In the genomic region with DNA sequence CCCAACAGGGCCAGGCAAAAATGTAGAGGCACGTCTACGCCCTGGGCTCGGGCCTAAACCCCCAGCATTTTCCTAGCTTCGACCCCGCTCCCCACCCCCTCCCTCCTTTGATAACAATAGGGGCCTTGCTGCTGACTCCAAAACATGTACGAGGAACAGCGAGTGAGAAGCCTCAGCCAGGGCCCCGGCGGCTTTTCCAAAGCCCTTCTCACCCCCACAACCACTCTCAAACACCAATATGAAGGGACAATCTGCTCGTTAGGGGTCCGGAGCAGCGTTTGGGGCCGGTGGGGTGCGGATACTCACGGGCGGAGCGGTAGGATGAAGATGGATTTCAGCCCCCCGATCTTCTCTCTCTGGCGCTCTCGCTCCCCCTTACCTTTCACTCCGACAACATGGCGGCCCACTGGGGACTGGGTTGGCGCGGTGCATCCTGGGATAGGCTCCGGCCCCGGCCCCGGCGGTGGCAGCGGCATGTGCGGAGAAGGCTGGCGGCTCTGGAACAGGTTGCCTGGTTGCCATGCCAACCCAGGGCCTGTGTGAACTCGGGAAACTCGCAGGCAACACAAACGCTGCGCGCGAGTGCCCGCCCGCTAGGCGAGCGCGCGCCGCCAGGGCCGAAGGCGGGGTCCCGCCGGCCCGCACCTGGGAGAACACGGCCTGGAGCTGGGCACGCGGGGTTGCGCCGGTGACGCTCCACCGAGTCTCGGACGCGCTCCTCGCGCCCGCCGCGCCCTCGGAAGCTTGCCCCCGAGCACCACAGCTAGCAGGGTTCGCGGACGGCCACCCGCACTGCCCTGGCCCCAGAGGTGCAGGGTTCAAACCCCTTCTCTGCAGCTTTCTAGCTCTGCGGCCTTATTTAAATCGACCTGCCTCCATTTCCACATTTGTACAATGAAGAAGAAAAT, we compare ENCODE assay signal across 1 cellular context.
TF ChIP-seq lines count a peak whose summit lies in the region.

PUM1 (minus strand) TSS at position 408 of the 908 bp plus-strand sequence. CDS start 6,151 bp downstream, outside the sequence.

TF ChIP-seq in K562, 482 proteins besides CTCF, POLR2A, EP300 and RAD21 (continued from another document and continues in another):
- TF ChIP-seq, protein P1, sequence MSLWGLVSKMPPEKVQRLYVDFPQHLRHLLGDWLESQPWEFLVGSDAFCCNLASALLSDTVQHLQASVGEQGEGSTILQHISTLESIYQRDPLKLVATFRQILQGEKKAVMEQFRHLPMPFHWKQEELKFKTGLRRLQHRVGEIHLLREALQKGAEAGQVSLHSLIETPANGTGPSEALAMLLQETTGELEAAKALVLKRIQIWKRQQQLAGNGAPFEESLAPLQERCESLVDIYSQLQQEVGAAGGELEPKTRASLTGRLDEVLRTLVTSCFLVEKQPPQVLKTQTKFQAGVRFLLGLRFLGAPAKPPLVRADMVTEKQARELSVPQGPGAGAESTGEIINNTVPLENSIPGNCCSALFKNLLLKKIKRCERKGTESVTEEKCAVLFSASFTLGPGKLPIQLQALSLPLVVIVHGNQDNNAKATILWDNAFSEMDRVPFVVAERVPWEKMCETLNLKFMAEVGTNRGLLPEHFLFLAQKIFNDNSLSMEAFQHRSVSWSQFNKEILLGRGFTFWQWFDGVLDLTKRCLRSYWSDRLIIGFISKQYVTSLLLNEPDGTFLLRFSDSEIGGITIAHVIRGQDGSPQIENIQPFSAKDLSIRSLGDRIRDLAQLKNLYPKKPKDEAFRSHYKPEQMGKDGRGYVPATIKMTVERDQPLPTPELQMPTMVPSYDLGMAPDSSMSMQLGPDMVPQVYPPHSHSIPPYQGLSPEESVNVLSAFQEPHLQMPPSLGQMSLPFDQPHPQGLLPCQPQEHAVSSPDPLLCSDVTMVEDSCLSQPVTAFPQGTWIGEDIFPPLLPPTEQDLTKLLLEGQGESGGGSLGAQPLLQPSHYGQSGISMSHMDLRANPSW (CRISPR knock-in tag; IDR thresholded peaks at IDR 0.05): peak; percentile 44; the same call in 1 of the 2 replicates
- TF ChIP-seq ZNF354B (CRISPR knock-in tag; IDR thresholded peaks at IDR 0.05) (no peak), OTX1 (CRISPR knock-in tag; IDR thresholded peaks at IDR 0.05) (no peak), MTA3 (IDR thresholded peaks at IDR 0.05; ENCODE audit: borderline replicate concordance) (peak; percentile 95), ZBTB8A (IDR thresholded peaks at IDR 0.05; ENCODE audit: partially characterized antibody) (no peak), TRIM24 (IDR thresholded peaks at IDR 0.05) (peak; percentile 34 to 78; a peak in 1 of 4 replicates), SMARCE1 (IDR thresholded peaks at IDR 0.05) (peak; percentile 57; the same call in 1 of the 2 replicates), KAT7 (CRISPR knock-in tag; IDR thresholded peaks at IDR 0.05; ENCODE audit: borderline replicate concordance) (peak; percentile 53; the same call in 1 of the 2 replicates), HDAC6 (IDR thresholded peaks at IDR 0.05; ENCODE audit: low read depth, low read length) (no peak), ERF (CRISPR knock-in tag; IDR thresholded peaks at IDR 0.05) (peak; percentile 95), HLTF (IDR thresholded peaks at IDR 0.05) (no peak), TAL1 (IDR thresholded peaks at IDR 0.05) (no peak; the same call in 1 of the 2 replicates), MTF1 (CRISPR knock-in tag; IDR thresholded peaks at IDR 0.05; ENCODE audit: borderline replicate concordance) (0 out of 2 replicates have a peak, but pooled peaks have one; percentile 51), TRIM25 (IDR thresholded peaks at IDR 0.05; ENCODE audit: borderline replicate concordance) (0 out of 2 replicates have a peak, but pooled peaks have one; percentile 71), POLR3A (IDR thresholded peaks at IDR 0.05; ENCODE audit: borderline replicate concordance, extremely low read depth, insufficient read depth, insufficient read length) (no peak), E2F8 (IDR thresholded peaks at IDR 0.05; ENCODE audit: low read depth, partially characterized antibody) (peak; percentile 13), PRDM10 (IDR thresholded peaks at IDR 0.05; ENCODE audit: partially characterized antibody) (no peak), HEY1 (CRISPR knock-in tag; IDR thresholded peaks at IDR 0.05; ENCODE audit: borderline replicate concordance) (no peak), CAMTA2 (CRISPR knock-in tag; conservative IDR thresholded peaks at IDR 0.05) (0 out of 2 replicates have a peak, but pooled peaks have one; percentile 73), NFE2L1 (tag; IDR thresholded peaks at IDR 0.05; ENCODE audit: borderline replicate concordance, low read depth) (no peak), HDAC2 (IDR thresholded peaks at IDR 0.05) (0 out of 2 replicates have a peak, but pooled peaks have one; percentile 7), SP1 (CRISPR knock-in tag; IDR thresholded peaks at IDR 0.05) (0 out of 2 replicates have a peak, but pooled peaks have one; percentile 68), SRSF7 (optimal IDR thresholded peaks at IDR 0.05; ENCODE audit: low read depth, low read length) (no peak), USF2 (CRISPR knock-in tag; IDR thresholded peaks at IDR 0.05) (no peak), U2AF2 (optimal IDR thresholded peaks at IDR 0.05; ENCODE audit: low read depth, low read length) (no peak), STAT5A (IDR thresholded peaks at IDR 0.05; ENCODE audit: borderline replicate concordance, low read length) (no peak), DMBX1 (CRISPR knock-in tag; IDR thresholded peaks at IDR 0.05; ENCODE audit: borderline replicate concordance) (peak; percentile 91), MEIS2 (IDR thresholded peaks at IDR 0.05; ENCODE audit: partially characterized antibody) (no peak), PHTF2 (CRISPR knock-in tag; IDR thresholded peaks at IDR 0.05) (no peak), RBM39 (optimal IDR thresholded peaks at IDR 0.05; ENCODE audit: low read depth, low read length) (peak; percentile 81), ZNF121 (CRISPR knock-in tag; conservative IDR thresholded peaks at IDR 0.05) (no peak), RBM34 (IDR thresholded peaks at IDR 0.05; ENCODE audit: borderline replicate concordance, insufficient read depth, low read length) (0 out of 2 replicates have a peak, but pooled peaks have one; percentile 80), FIP1L1 (IDR thresholded peaks at IDR 0.05; ENCODE audit: low read depth, low read length, poor library complexity, severe bottlenecking) (peak; percentile 88), ZSCAN29 (IDR thresholded peaks at IDR 0.05) (peak; percentile 10), PTBP1 (IDR thresholded peaks at IDR 0.05; ENCODE audit: low read depth, low read length) (no peak), ZHX1 (conservative IDR thresholded peaks at IDR 0.05; ENCODE audit: low read length) (no peak), ZNF165 (CRISPR knock-in tag; IDR thresholded peaks at IDR 0.05; ENCODE audit: borderline replicate concordance) (peak; percentile 70; the same call in 1 of the 2 replicates), MCM3 (IDR thresholded peaks at IDR 0.05) (no peak), CBFA2T2 (conservative IDR thresholded peaks at IDR 0.05) (no peak), ASH1L (IDR thresholded peaks at IDR 0.05; ENCODE audit: borderline replicate concordance, low read depth, partially characterized antibody) (no peak), ZNF586 (CRISPR knock-in tag; conservative IDR thresholded peaks at IDR 0.05) (no peak), ZNF740 (CRISPR knock-in tag; IDR thresholded peaks at IDR 0.05) (peak; percentile 89), ZNF740 (tag; IDR thresholded peaks at IDR 0.05) (peak in 1 of 2 experiments; percentile 81; a peak in 2 of 4 replicates), RBFOX2 (IDR thresholded peaks at IDR 0.05; ENCODE audit: low read depth, low read length) (peak; percentile 98), EWSR1 (IDR thresholded peaks at IDR 0.05; ENCODE audit: borderline replicate concordance, low read depth, partially characterized antibody) (no peak), ZNF384 (IDR thresholded peaks at IDR 0.05; ENCODE audit: low read depth, low read length) (0 out of 2 replicates have a peak, but pooled peaks have one; percentile 27), SMARCC2 (IDR thresholded peaks at IDR 0.05; ENCODE audit: low read depth) (no peak), ZNF445 (CRISPR knock-in tag; IDR thresholded peaks at IDR 0.05; ENCODE audit: low read depth) (peak; percentile 74; the same call in 1 of the 2 replicates)
